18 cellular contexts compared by ENCODE assay signal in the genomic region with DNA sequence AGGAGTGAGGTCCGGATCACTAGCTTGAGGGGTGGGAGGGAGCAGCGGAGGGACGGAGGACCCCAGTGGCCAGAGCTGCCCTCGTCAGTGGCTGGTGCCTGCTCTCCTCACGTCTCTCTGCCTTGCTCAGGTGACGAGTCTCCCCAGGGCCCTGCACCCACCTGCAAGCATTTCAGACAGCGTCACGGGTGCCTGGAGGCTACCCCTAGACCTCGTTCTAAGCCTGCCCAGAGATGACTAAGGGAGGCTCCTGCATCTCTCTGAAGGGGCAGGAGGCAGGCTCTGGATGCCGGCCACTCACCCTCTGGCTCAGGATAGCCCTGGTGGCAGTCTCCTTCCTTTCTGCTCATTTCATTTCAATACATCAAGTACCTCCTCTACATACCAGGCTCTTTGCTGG.
DNase-seq lines count a peak whose midpoint lies in the region; ATAC-seq and TF ChIP-seq lines count a peak whose summit lies in the region.
"Had no signal": no experiment of that assay in that cellular context is flagged by ENCODE, and none has a peak within 500 bp of the region (broad histone marks: within the 10 kb centered on the region; RNA-seq: fewer than 3 reads in every experiment).

No MANE protein-coding gene starts in this region.

- no peak for ATAC-seq in HG02798 (IDR thresholded peaks at IDR 0.05; ENCODE audit: poor library complexity, unreplicated experiment)
- ATAC-seq: HCT116, K562, PC-3 had no signal

- peaks cover 5% of the 10 kb centered on the region; the same call in 1 of the 2 replicates for H3K27me3 Mint-ChIP-seq in HFFc6 (ENCODE audit: insufficient read depth)
- no peaks in the 10 kb centered on the region for H3K27me3 Mint-ChIP-seq in endodermal cell (ENCODE audit: insufficient read depth)

- no peak overlapping the region for H2BK5ac ChIP-seq in trophoblast cell (ENCODE audit: low read depth, low read length, poor library complexity)

- DNase-seq in AG20443 (ENCODE audit: low spot score): peak; percentile 60
- DNase-seq in HFFc6: peak; percentile 38
- peak; percentile 60 for DNase-seq in endodermal cell
- DNase-seq in trophoblast cell: peak; percentile 6 to 31
- DNase-seq in coronary artery (ENCODE audit: low spot score): no peak
- no peak for DNase-seq in RPMI8226
- no peak for DNase-seq in ecto neural progenitor cell (ENCODE audit: low spot score)
- DNase-seq: DMS153, NCI-H1092, NCI-H187 treated with DMSO at 0.1 percent for 48 hours, NCI-H2171, NCI-H748 treated with DMSO at 0.1 percent for 48 hours, PC-3, SHP77 had no signal

- H3K4me3 Mint-ChIP-seq in HFFc6 (no peak overlapping the region), endodermal cell (no peak overlapping the region)

- H2BK120ac ChIP-seq in trophoblast cell (ENCODE audit: insufficient read depth, low read length, poor library complexity): no peak overlapping the region

- H3K4me1 Mint-ChIP-seq in HFFc6 (ENCODE audit: low read depth): peaks cover 33% of the 10 kb centered on the region
- peaks cover 12% of the 10 kb centered on the region for H3K4me1 Mint-ChIP-seq in endodermal cell

- no peak overlapping the region for H3K27ac Mint-ChIP-seq in HFFc6
- no peak overlapping the region for H3K27ac Mint-ChIP-seq in endodermal cell

- no peak overlapping the region for H4K8ac ChIP-seq in trophoblast cell (ENCODE audit: low read depth, low read length)

- H3K27ac ChIP-seq in endodermal cell (ENCODE audit: low read depth, low read length) (no peak overlapping the region), trophoblast cell (ENCODE audit: low read depth, low read length) (no peak overlapping the region), coronary artery (no peak overlapping the region)
- H3K27ac ChIP-seq: HL-60 had no signal

- no peak overlapping the region for H2BK12ac ChIP-seq in trophoblast cell (ENCODE audit: low read length)

- H3K36me3 ChIP-seq in endodermal cell (ENCODE audit: control insufficient read depth, insufficient read depth, low read length): peaks cover 2% of the 10 kb centered on the region
- H3K36me3 ChIP-seq in trophoblast cell (ENCODE audit: control insufficient read depth in 1 of 2, insufficient read depth in 2 of 2, low read length in 2 of 2): peaks cover 18 to 23% of the 10 kb centered on the region in 2 experiments

- H4K12ac ChIP-seq in trophoblast cell (ENCODE audit: low read depth, low read length): no peak overlapping the region

- H3K4ac ChIP-seq in trophoblast cell (ENCODE audit: low read depth, low read length): no peak overlapping the region

- H3K9ac ChIP-seq in endodermal cell (ENCODE audit: extremely low read depth, low read length, poor library complexity, severe bottlenecking) (no peak overlapping the region), trophoblast cell (ENCODE audit: low read length) (no peak overlapping the region)

- no peaks in the 10 kb centered on the region for H3K79me1 ChIP-seq in trophoblast cell (ENCODE audit: low read length)

- H2AFZ ChIP-seq in trophoblast cell (ENCODE audit: insufficient read depth, low read length, poor library complexity): no peak overlapping the region

- H3K27me3 ChIP-seq in endodermal cell (ENCODE audit: control insufficient read depth, insufficient read depth, low read length, poor library complexity, severe bottlenecking) (no peaks in the 10 kb centered on the region), trophoblast cell (ENCODE audit: insufficient read depth, low read length) (no peaks in the 10 kb centered on the region)

- H3K4me1 ChIP-seq in endodermal cell (ENCODE audit: control insufficient read depth, insufficient read depth, low read length) (peaks cover 8% of the 10 kb centered on the region), trophoblast cell (ENCODE audit: control insufficient read depth in 1 of 2, insufficient read depth in 2 of 2, low read length in 2 of 2) (peaks cover 2 to 4% of the 10 kb centered on the region in 2 experiments)

- H3K14ac ChIP-seq in trophoblast cell (ENCODE audit: low read length): no peak overlapping the region

- TF ChIP-seq CTCF in HFFc6 (IDR thresholded peaks at IDR 0.05) (no peak), endodermal cell (conservative IDR thresholded peaks at IDR 0.05) (no peak), coronary artery (IDR thresholded peaks at IDR 0.05) (no peak)

- WGBS in endodermal cell (ENCODE audit: insufficient coverage in 1 of 2, insufficient read length in 1 of 2), 2 experiments: 89 to 97% methylated on average over 6 to 10 of the region's 10 CpGs
- no CpG with 5 or more reads among the region's 10 CpGs for WGBS in trophoblast cell (ENCODE audit: extremely low coverage, insufficient coverage, insufficient read length)

- peaks cover 10% of the 10 kb centered on the region; the same call in 1 of the 2 replicates for H3K9me3 Mint-ChIP-seq in HFFc6
- peaks cover 2% of the 10 kb centered on the region for H3K9me3 Mint-ChIP-seq in endodermal cell

- H4K91ac ChIP-seq in trophoblast cell (ENCODE audit: low read depth, low read length): no peak overlapping the region

- no peaks in the 10 kb centered on the region for H3K79me2 ChIP-seq in trophoblast cell (ENCODE audit: control insufficient read depth, insufficient read depth, low read length, poor library complexity)

- no peak overlapping the region for H2AK5ac ChIP-seq in trophoblast cell (ENCODE audit: low read length)

- H3K4me2 ChIP-seq in trophoblast cell (ENCODE audit: low read length): no peak overlapping the region

- peaks cover 32% of the 10 kb centered on the region for H3K36me3 Mint-ChIP-seq in HFFc6 (ENCODE audit: low read depth)
- H3K36me3 Mint-ChIP-seq in endodermal cell (ENCODE audit: low read depth): peaks cover 4% of the 10 kb centered on the region

- no peak overlapping the region for H3K23ac ChIP-seq in trophoblast cell (ENCODE audit: low read length)

- H3K18ac ChIP-seq in trophoblast cell (ENCODE audit: low read length): no peak overlapping the region

- H3K4me3 ChIP-seq in endodermal cell (ENCODE audit: low read length) (no peak overlapping the region), trophoblast cell (ENCODE audit: low read depth, low read length) (no peak overlapping the region), coronary artery (no peak overlapping the region)
- H3K4me3 ChIP-seq: K562 had no signal

- no peaks in the 10 kb centered on the region for H3K9me3 ChIP-seq in endodermal cell (ENCODE audit: control insufficient read depth, low read length)
- H3K9me3 ChIP-seq in trophoblast cell (ENCODE audit: insufficient read depth, low read depth, low read length): no peaks in the 10 kb centered on the region

Comparison
In these comparisons a context has a peak if more than half of its experiments do, and no peak if none do; other contexts are left out.
1. DNase-seq: peak in AG20443 (single experiment), HFFc6 (single experiment), endodermal cell (single experiment) and trophoblast cell (2 of 2); none in coronary artery (single experiment), RPMI8226 (single experiment) and ecto neural progenitor cell (single experiment).